In the genomic region with DNA sequence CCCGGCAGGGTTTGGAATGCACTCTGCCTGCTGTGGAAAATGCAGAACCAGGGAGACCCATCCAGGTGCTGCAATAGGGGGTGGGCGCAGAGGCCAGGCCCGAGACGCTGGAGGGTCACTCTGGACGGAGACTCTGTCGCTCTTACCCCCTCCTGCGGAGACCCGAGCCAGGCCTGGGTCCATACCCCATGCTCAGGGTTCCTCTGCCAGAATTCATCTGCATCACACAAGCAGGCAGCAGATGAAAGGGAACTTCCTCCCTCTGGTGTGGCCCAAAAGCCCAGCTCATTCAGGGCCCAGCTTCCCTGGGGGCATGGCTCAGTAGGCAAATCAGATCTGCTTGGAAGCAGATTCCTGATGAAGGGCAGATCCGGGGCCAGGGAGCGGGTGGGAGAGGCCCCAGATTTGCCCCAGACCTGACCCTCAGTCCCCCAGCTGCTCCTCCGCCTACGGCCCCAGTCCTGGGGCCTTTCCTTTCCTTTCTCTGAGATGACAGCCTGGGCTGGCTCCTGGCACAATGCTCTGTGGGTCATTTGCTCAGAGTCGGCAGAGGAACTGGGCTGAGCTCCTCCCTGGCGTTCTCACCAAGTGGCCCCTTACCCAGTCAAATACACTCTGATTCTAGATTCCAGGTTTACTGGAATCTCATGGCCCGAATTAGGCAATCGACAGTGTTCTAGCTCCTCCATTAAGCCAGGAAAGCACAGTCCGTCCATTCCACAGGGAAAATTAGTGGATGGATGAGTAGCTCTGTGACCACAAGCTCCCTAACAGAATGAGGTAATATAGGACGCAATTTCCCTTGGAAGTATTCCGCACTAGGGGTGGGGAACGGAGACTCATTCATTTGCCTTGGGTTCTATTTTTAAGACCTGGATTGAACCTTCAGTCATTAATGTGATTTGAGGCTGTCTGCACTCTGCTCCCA, we compare ENCODE assay signal across 17 cellular contexts. TPM values are rescaled to one million over a fixed set of nuclear protein-coding genes. Genes with fewer than 3 reads are reported as not detected.
DNase-seq lines count a peak whose midpoint lies in the region; ATAC-seq and TF ChIP-seq lines count a peak whose summit lies in the region.
"Had no signal": no experiment of that assay in that cellular context is flagged by ENCODE, and none has a peak within 500 bp of the region (broad histone marks: within the 10 kb centered on the region; RNA-seq: fewer than 3 reads in every experiment).

No MANE protein-coding gene starts in this region.

- no peaks in the 10 kb centered on the region for H3K9me3 ChIP-seq in BLaER1

- peak overlapping the region; percentile 43; the same call in 1 of the 2 replicates for H3K9ac ChIP-seq in BLaER1

- H3K4me1 ChIP-seq in BLaER1 = peaks cover 100% of the 10 kb centered on the region

- peak overlapping the region; percentile 68 for H3K27ac ChIP-seq in BLaER1
- H3K27ac ChIP-seq: HL-60 had no signal

- no peaks in the 10 kb centered on the region for H4K20me1 ChIP-seq in BLaER1

- TF ChIP-seq CTCF in omental fat pad (IDR thresholded peaks at IDR 0.05) = no peak
- TF ChIP-seq CTCF in GM13976 (IDR thresholded peaks at IDR 0.05; ENCODE audit: borderline replicate concordance, control extremely low read depth, extremely low read depth, insufficient read depth, missing control alignments) = no peak

- ATAC-seq in omental fat pad (ENCODE audit: low FRiP score) = peak; percentile 43
- ATAC-seq: GM12878; naive thymus-derived CD4-positive, alpha-beta T cell had no signal

- peak; percentile 20 for DNase-seq in NCI-H526 treated with DMSO at 0.1 percent for 48 hours (lab: John Stamatoyannopoulos, UW)
- DNase-seq in fibroblast of peridontal ligament (ENCODE audit: extremely low read depth) = peak; percentile 97
- no peak for DNase-seq in omental fat pad (ENCODE audit: low spot score)
- no peak for DNase-seq in NCI-H2196 (lab: John Stamatoyannopoulos, UW; ENCODE audit: unreplicated experiment)
- DNase-seq in NCI-H1417 treated with DMSO at 0.1 percent for 48 hours (lab: John Stamatoyannopoulos, UW) = no peak
- no peak for DNase-seq in GM13976 (ENCODE audit: low spot score)
- DNase-seq in globus pallidus (ENCODE audit: low spot score) = no peak
- DNase-seq: activated CD4-positive, alpha-beta T cell treated with anti-CD3 and anti-CD28 coated beads, Interleukin-2, amount 50 U/mL, for 4 hours; CD8-positive, alpha-beta memory T cell; effector CD4-positive, alpha-beta T cell; naive thymus-derived CD4-positive, alpha-beta T cell; NCI-H1048; stimulated activated CD4-positive, alpha-beta T cell treated with anti-CD3 and anti-CD28 coated beads, Interleukin-2, amount 100 ng/mL, for 24 hours; SW 1271 had no signal

- H3K36me3 ChIP-seq in BLaER1 = no peaks in the 10 kb centered on the region

- no peak overlapping the region for H3K4me3 ChIP-seq in BLaER1
- H3K4me3 ChIP-seq: GM12878 had no signal

- no peaks in the 10 kb centered on the region for H3K27me3 ChIP-seq in BLaER1

- peak overlapping the region; percentile 81 for H3K4me2 ChIP-seq in BLaER1

- in situ Hi-C loops in GM13976 (cut with MboI; ENCODE audit: low sequenced_read_pairs, unreplicated experiment) = no loop called here

RNA-seq across cellular contexts. Expression of a gene that starts 19.1 kb away (rescaled TPM):
- total RNA-seq in omental fat pad = 100 to 1,000 TPM in 3 of 4 donors, 10 to 100 TPM in 1; 76.9 to 413 (median 322) TPM
- total RNA-seq: GM12878 had no signal

RNA-seq across cellular contexts. Expression of a gene that starts 38.5 kb away (rescaled TPM):
- total RNA-seq in omental fat pad = 10 to 100 TPM; 11.5 to 26.2 (median 16.2) TPM

Comparison
In these comparisons a context has a peak if more than half of its experiments do, and no peak if none do; other contexts are left out.
1. DNase-seq: peak in NCI-H526 treated with DMSO at 0.1 percent for 48 hours (single experiment) and fibroblast of peridontal ligament (single experiment); none in omental fat pad (single experiment), NCI-H2196 (single experiment), NCI-H1417 treated with DMSO at 0.1 percent for 48 hours (single experiment), GM13976 (single experiment) and globus pallidus (single experiment).